Comparison of ENCODE assay signal across 19 cellular contexts in genomic region chr18:79117380-79117779, GRCh38. TPM values are rescaled to one million over a fixed set of nuclear protein-coding genes. Genes with fewer than 3 reads are reported as not detected.
DNase-seq lines count a peak whose midpoint lies in the region; ATAC-seq and TF ChIP-seq lines count a peak whose summit lies in the region.
"Had no signal": no experiment of that assay in that cellular context is flagged by ENCODE, and none has a peak within 500 bp of the region (broad histone marks: within the 10 kb centered on the region; RNA-seq: fewer than 3 reads in every experiment).

No MANE protein-coding gene starts in this region.

- no peak overlapping the region for H3K4me3 Mint-ChIP-seq in MCF 10A (ENCODE audit: unreplicated experiment)
- H3K4me3 Mint-ChIP-seq: CD4-positive, alpha-beta memory T cell; H9 had no signal

- H3K9me3 ChIP-seq in right cardiac atrium (ENCODE audit: control insufficient read depth, low read length), result no peaks in the 10 kb centered on the region
- no peaks in the 10 kb centered on the region for H3K9me3 ChIP-seq in lower lobe of right lung
- H3K9me3 ChIP-seq in upper lobe of right lung, result no peaks in the 10 kb centered on the region
- H3K9me3 ChIP-seq: BE2C had no signal

- no peaks in the 10 kb centered on the region for H3K4me1 Mint-ChIP-seq in MCF 10A (ENCODE audit: insufficient read depth, unreplicated experiment)
- H3K4me1 Mint-ChIP-seq: CD4-positive, alpha-beta memory T cell; H9 had no signal

- TF ChIP-seq CTCF in lower lobe of right lung (IDR thresholded peaks at IDR 0.05) (no peak), upper lobe of right lung (IDR thresholded peaks at IDR 0.05) (no peak), MCF 10A (IDR thresholded peaks at IDR 0.05; ENCODE audit: unreplicated experiment) (no peak)

- no peak overlapping the region for H3K4me3 ChIP-seq in right cardiac atrium (ENCODE audit: low read length)
- no peak overlapping the region for H3K4me3 ChIP-seq in lower lobe of right lung
- H3K4me3 ChIP-seq in upper lobe of right lung, result no peak overlapping the region

- DNase-seq in left ventricle myocardium superior (no peak), right cardiac atrium (no peak), fibroblast of gingiva (ENCODE audit: low read depth) (peak; percentile 31), lower lobe of right lung (peak; percentile 54), upper lobe of right lung (no peak), MCF 10A (ENCODE audit: unreplicated experiment) (no peak), NOMO-1 treated with DMSO at 0.1 percent for 48 hours (lab: John Stamatoyannopoulos, UW; ENCODE audit: unreplicated experiment) (no peak)
- DNase-seq: BE2C; Calu3; CD4-positive, alpha-beta memory T cell; DMS79 treated with DMSO at 0.1 percent for 48 hours; H9; KG1; MV-4-11; NCI-H1694 treated with DMSO at 0.1 percent for 48 hours; NCI-H510A; NCI-H82; RPMI8226 had no signal

- POLR2A ChIA-PET in MCF 10A (lab: Yijun Ruan, JAX), result no interaction called here

- intact Hi-C loops in left ventricle myocardium superior (cut with micrococcal nuclease), result no loop called here
- intact Hi-C loops in right cardiac atrium (cut with DNase I), result no loop called here
- intact Hi-C loops in lower lobe of right lung (cut with DNase I), result no loop called here
- intact Hi-C loops in upper lobe of right lung (cut with DNase I), result no loop called here
- intact Hi-C loops in MCF 10A (cut with micrococcal nuclease), result no loop called here

- H3K9me3 Mint-ChIP-seq in MCF 10A (ENCODE audit: unreplicated experiment), result no peaks in the 10 kb centered on the region

- ATAC-seq in left ventricle myocardium superior (peak; percentile 45), right cardiac atrium (no peak), lower lobe of right lung (peak; percentile 75 to 76), upper lobe of right lung (peak; percentile 95), GM21529 (IDR thresholded peaks at IDR 0.05; ENCODE audit: unreplicated experiment) (no peak)

- H3K36me3 ChIP-seq in lower lobe of right lung (peaks cover 19% of the 10 kb centered on the region), upper lobe of right lung (peaks cover 11% of the 10 kb centered on the region)
- H3K36me3 ChIP-seq: BE2C had no signal

- 80% methylated on average over 3 of the region's 3 CpGs for WGBS in right cardiac atrium

- no peak overlapping the region for H3K27ac Mint-ChIP-seq in MCF 10A (ENCODE audit: low read depth, unreplicated experiment)
- H3K27ac Mint-ChIP-seq: CD4-positive, alpha-beta memory T cell had no signal

- H3K27me3 Mint-ChIP-seq in MCF 10A (ENCODE audit: insufficient read depth, unreplicated experiment), result no peaks in the 10 kb centered on the region
- H3K27me3 Mint-ChIP-seq: CD4-positive, alpha-beta memory T cell had no signal

- no peak overlapping the region for H3K27ac ChIP-seq in right cardiac atrium (ENCODE audit: low read length)
- no peak overlapping the region for H3K27ac ChIP-seq in lower lobe of right lung
- no peak overlapping the region for H3K27ac ChIP-seq in upper lobe of right lung

- CTCF ChIA-PET in MCF 10A (lab: Yijun Ruan, JAX), result no interaction called here

- H3K27me3 ChIP-seq in right cardiac atrium (ENCODE audit: control insufficient read depth, insufficient read depth), result no peaks in the 10 kb centered on the region
- H3K27me3 ChIP-seq in lower lobe of right lung (ENCODE audit: low read depth), result no peaks in the 10 kb centered on the region
- H3K27me3 ChIP-seq in upper lobe of right lung, result no peaks in the 10 kb centered on the region
- H3K27me3 ChIP-seq: BE2C had no signal

- H3K4me1 ChIP-seq in right cardiac atrium (ENCODE audit: control insufficient read depth, insufficient read depth, low read length) (peaks cover 2% of the 10 kb centered on the region), lower lobe of right lung (peaks cover 9% of the 10 kb centered on the region), upper lobe of right lung (peaks cover 7% of the 10 kb centered on the region)
- H3K4me1 ChIP-seq: BE2C had no signal

- peaks cover 19% of the 10 kb centered on the region for H3K36me3 Mint-ChIP-seq in MCF 10A (ENCODE audit: insufficient read depth, unreplicated experiment)

- BruUV-seq in MCF 10A (replicated peaks; lab: Mats Ljungman, UMichigan), result no TSS peak

RNA-seq across cellular contexts. Expression of gene ATP9B, which starts 48.2 kb away (rescaled TPM):
- total RNA-seq in left ventricle myocardium superior (14.0 TPM), right cardiac atrium (10 to 100 TPM; 18.8 to 24.0 (median 22.6) TPM), lower lobe of right lung (48.6 TPM), upper lobe of right lung (43.9 TPM), MCF 10A (2022) (25.5 and 34.4 TPM in 2 replicates)
- 9.0 TPM for polyA plus RNA-seq in right cardiac atrium

Comparison
In these comparisons a context has a peak if more than half of its experiments do, and no peak if none do; other contexts are left out.
1. ATAC-seq: peak in left ventricle myocardium superior (single experiment), lower lobe of right lung (2 of 2) and upper lobe of right lung (single experiment); none in right cardiac atrium (0 of 2) and GM21529 (single experiment).
2. DNase-seq: peak in fibroblast of gingiva (single experiment) and lower lobe of right lung (single experiment); none in left ventricle myocardium superior (single experiment), right cardiac atrium (0 of 3), upper lobe of right lung (single experiment), MCF 10A (single experiment) and NOMO-1 treated with DMSO at 0.1 percent for 48 hours (single experiment).